Comparison of ENCODE assay signal across 8 cellular contexts in genomic region chr12:124399622-124400021, GRCh38.
DNase-seq lines count a peak whose midpoint lies in the region; ATAC-seq and TF ChIP-seq lines count a peak whose summit lies in the region.

No MANE protein-coding gene starts in this region.

- no peaks in the 10 kb centered on the region for H3K27me3 ChIP-seq in H9 (ENCODE audit: insufficient read depth, low read length)

- no peak overlapping the region for H2BK15ac ChIP-seq in H9 (ENCODE audit: low read depth, low read length)

- no peak overlapping the region for H3K56ac ChIP-seq in H9 (ENCODE audit: insufficient read length, low read depth, low read length)

- no peaks in the 10 kb centered on the region for H3K79me2 ChIP-seq in H9 (ENCODE audit: insufficient read depth, low read length)

- H2AK5ac ChIP-seq in H9 (ENCODE audit: insufficient read length, low read length), result no peak overlapping the region

- no peak overlapping the region for H3K23ac ChIP-seq in H9 (ENCODE audit: insufficient read length, low read depth, low read length)

- H3T11ph ChIP-seq in H9 (ENCODE audit: low read length), result no peak overlapping the region

- H2BK120ac ChIP-seq in H9 (ENCODE audit: low read depth, low read length, poor library complexity, severe bottlenecking), result no peak overlapping the region

- H3K36me3 Mint-ChIP-seq in H9 (ENCODE audit: insufficient read depth in 1 of 3, low read depth in 3 of 3) (peaks cover 21 to 65% (median 59%) of the 10 kb centered on the region in 3 experiments; a peak in 6 of 7 replicates), glutamatergic neuron (ENCODE audit: unreplicated experiment) (no peaks in the 10 kb centered on the region)
- peaks cover 16% of the 10 kb centered on the region for H3K36me3 Mint-ChIP-seq in activated CD4-positive, alpha-beta memory T cell treated with anti-CD3 and anti-CD28 coated beads, Interleukin-2, amount 10 ng/mL, durations not matched to agents 7 days and 5 days (ENCODE audit: low read depth)

- no peak overlapping the region for H4K8ac ChIP-seq in H9 (replicated peaks; ENCODE audit: insufficient read length, low read depth, low read length)

- no peak for ATAC-seq in omental fat pad (ENCODE audit: low FRiP score)

- H2BK12ac ChIP-seq in H9 (ENCODE audit: insufficient read length, low read depth, low read length), result no peak overlapping the region

- H3K79me1 ChIP-seq in H9 (ENCODE audit: insufficient read depth, low read depth, low read length, poor library complexity, severe bottlenecking), result no peaks in the 10 kb centered on the region

- TF ChIP-seq CTCF in AG10803 (conservative IDR thresholded peaks at IDR 0.05; ENCODE audit: low read length) (peak; percentile 69), H9 (conservative IDR thresholded peaks at IDR 0.05) (peak; percentile 72), glutamatergic neuron (IDR thresholded peaks at IDR 0.05; ENCODE audit: partially characterized antibody, unreplicated experiment) (peak; percentile 80), omental fat pad (IDR thresholded peaks at IDR 0.05) (no peak)

- CTCF ChIA-PET in activated CD4-positive, alpha-beta memory T cell treated with anti-CD3 and anti-CD28 coated beads, Interleukin-2, amount 10 ng/mL, durations not matched to agents 7 days and 5 days (lab: Charles Lee), result interaction anchor here (0.6 to 1.3 kb wide), 5 partner anchors 9 to 56 kb away, joined by 3 to 7 read pairs (median 3); no protein-coding TSS in a partner anchor

- no peak for DNase-seq in AG10803 (ENCODE audit: low read depth)
- peak; percentile 68 for DNase-seq in H9
- peak; percentile 37 for DNase-seq in activated CD4-positive, alpha-beta memory T cell treated with anti-CD3 and anti-CD28 coated beads, Interleukin-2, amount 10 ng/mL, durations not matched to agents 7 days and 5 days
- peak; percentile 64 for DNase-seq in glutamatergic neuron
- peak; percentile 36 for DNase-seq in stimulated activated CD4-positive, alpha-beta T cell treated with anti-CD3 and anti-CD28 coated beads, Interleukin-4, amount 100 ng/mL, for 1 hour
- DNase-seq in NCI-H2171 (lab: John Stamatoyannopoulos, UW), result no peak
- DNase-seq in omental fat pad (ENCODE audit: low spot score), result no peak
- no peak for DNase-seq in NCI-H1417 treated with DMSO at 0.1 percent for 48 hours (lab: John Stamatoyannopoulos, UW)

- H2AFZ ChIP-seq in H9 (ENCODE audit: low read length), result no peak overlapping the region

- no peak overlapping the region for H2BK5ac ChIP-seq in H9 (ENCODE audit: insufficient read length, low read length)

- H3K23me2 ChIP-seq in H9 (ENCODE audit: insufficient read length, low read depth, low read length, poor library complexity, severe bottlenecking), result no peaks in the 10 kb centered on the region

- no peak overlapping the region for H3K9ac ChIP-seq in H9 (ENCODE audit: extremely low read depth, insufficient read length, low read length)

- H4K91ac ChIP-seq in H9 (ENCODE audit: insufficient read length, low read depth, low read length), result no peak overlapping the region

- no peaks in the 10 kb centered on the region; a peak in 1 of 5 replicates for H3K9me3 Mint-ChIP-seq in H9
- H3K9me3 Mint-ChIP-seq in activated CD4-positive, alpha-beta memory T cell treated with anti-CD3 and anti-CD28 coated beads, Interleukin-2, amount 10 ng/mL, durations not matched to agents 7 days and 5 days, result no peaks in the 10 kb centered on the region
- peaks cover 21% of the 10 kb centered on the region for H3K9me3 Mint-ChIP-seq in glutamatergic neuron (ENCODE audit: unreplicated experiment)

- H3K4me3 Mint-ChIP-seq in H9 (no peak overlapping the region), glutamatergic neuron (ENCODE audit: unreplicated experiment) (no peak overlapping the region)
- no peak overlapping the region for H3K4me3 Mint-ChIP-seq in activated CD4-positive, alpha-beta memory T cell treated with anti-CD3 and anti-CD28 coated beads, Interleukin-2, amount 10 ng/mL, durations not matched to agents 7 days and 5 days

- no peak overlapping the region for H3K14ac ChIP-seq in H9 (ENCODE audit: insufficient read depth, low read length)

- H3K4me3 ChIP-seq in AG10803 (ENCODE audit: low read length), result no peak overlapping the region

- H3K4ac ChIP-seq in H9 (ENCODE audit: low read depth, low read length), result no peak overlapping the region

- WGBS in H9 (ENCODE audit: extremely low coverage, insufficient read length, low lambda C conversion rate), result no CpG with 5 or more reads among the region's 11 CpGs

- H3K4me1 ChIP-seq in H9 (ENCODE audit: insufficient read depth, low read length), result no peaks in the 10 kb centered on the region

- H3K27ac Mint-ChIP-seq in H9, result no peak overlapping the region
- no peak overlapping the region for H3K27ac Mint-ChIP-seq in activated CD4-positive, alpha-beta memory T cell treated with anti-CD3 and anti-CD28 coated beads, Interleukin-2, amount 10 ng/mL, durations not matched to agents 7 days and 5 days
- H3K27ac Mint-ChIP-seq in glutamatergic neuron (ENCODE audit: unreplicated experiment), result peak overlapping the region; percentile 68

- no peak overlapping the region for H2BK20ac ChIP-seq in H9 (ENCODE audit: low read depth, low read length, poor library complexity, severe bottlenecking)

- H3K27ac ChIP-seq in H9 (ENCODE audit: insufficient read length, low read depth, low read length), result no peak overlapping the region

- H4K20me1 ChIP-seq in H9 (ENCODE audit: control insufficient read depth, insufficient read depth, insufficient read length), result no peaks in the 10 kb centered on the region

- H3K18ac ChIP-seq in H9 (ENCODE audit: insufficient read length, low read depth, low read length), result no peak overlapping the region

- H3K4me1 Mint-ChIP-seq in H9, result peaks cover 11 to 37% of the 10 kb centered on the region in 2 experiments
- peaks cover 3% of the 10 kb centered on the region for H3K4me1 Mint-ChIP-seq in activated CD4-positive, alpha-beta memory T cell treated with anti-CD3 and anti-CD28 coated beads, Interleukin-2, amount 10 ng/mL, durations not matched to agents 7 days and 5 days
- peaks cover 29% of the 10 kb centered on the region for H3K4me1 Mint-ChIP-seq in glutamatergic neuron (ENCODE audit: low read depth, unreplicated experiment)

- H3K27me3 Mint-ChIP-seq in H9 (ENCODE audit: low read depth), result no peaks in the 10 kb centered on the region; the same call in 1 of the 2 replicates
- no peaks in the 10 kb centered on the region for H3K27me3 Mint-ChIP-seq in activated CD4-positive, alpha-beta memory T cell treated with anti-CD3 and anti-CD28 coated beads, Interleukin-2, amount 10 ng/mL, durations not matched to agents 7 days and 5 days
- H3K27me3 Mint-ChIP-seq in glutamatergic neuron (ENCODE audit: unreplicated experiment), result peaks cover 34% of the 10 kb centered on the region

- H3K9me3 ChIP-seq in H9 (ENCODE audit: control insufficient read depth, low read depth, low read length), result no peaks in the 10 kb centered on the region

- POLR2A ChIA-PET in activated CD4-positive, alpha-beta memory T cell treated with anti-CD3 and anti-CD28 coated beads, Interleukin-2, amount 10 ng/mL, durations not matched to agents 7 days and 5 days (lab: Charles Lee), result no interaction called here

- H4K5ac ChIP-seq in H9 (ENCODE audit: insufficient read length, low read depth, low read length), result no peak overlapping the region

- H3K4me2 ChIP-seq in H9 (ENCODE audit: insufficient read depth, insufficient read length, low read length), result no peak overlapping the region

Comparison
In these comparisons a context has a peak if more than half of its experiments do, and no peak if none do; other contexts are left out.
1. DNase-seq: peak in H9 (single experiment), activated CD4-positive, alpha-beta memory T cell treated with anti-CD3 and anti-CD28 coated beads, Interleukin-2, amount 10 ng/mL, durations not matched to agents 7 days and 5 days (single experiment), glutamatergic neuron (single experiment) and stimulated activated CD4-positive, alpha-beta T cell treated with anti-CD3 and anti-CD28 coated beads, Interleukin-4, amount 100 ng/mL, for 1 hour (single experiment); none in AG10803 (single experiment), NCI-H2171 (single experiment), omental fat pad (single experiment) and NCI-H1417 treated with DMSO at 0.1 percent for 48 hours (single experiment).
2. CTCF ChIP-seq: peak in AG10803 (single experiment), H9 (single experiment) and glutamatergic neuron (single experiment); none in omental fat pad (0 of 3).